Comparison of ENCODE assay signal across 28 cellular contexts in the genomic region with DNA sequence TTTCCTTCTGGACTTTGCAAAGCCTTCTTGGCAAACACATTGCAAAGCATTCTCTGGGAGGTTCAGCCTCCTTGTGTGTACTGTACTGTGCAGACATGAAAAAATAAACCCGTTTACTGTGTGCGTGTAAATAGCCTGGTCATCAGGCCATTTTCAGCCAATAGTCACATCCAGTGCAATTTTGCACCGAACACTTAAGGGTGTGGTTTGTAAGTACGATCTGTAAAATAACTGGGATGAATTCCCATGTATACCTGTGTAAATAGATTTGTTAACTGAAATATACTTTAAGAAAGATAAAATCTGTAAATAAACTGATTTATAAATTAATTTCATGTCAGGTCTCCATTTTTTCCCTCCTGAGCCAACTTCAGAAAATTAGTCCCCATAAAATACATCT.
"Had no signal": no experiment of that assay in that cellular context is flagged by ENCODE, and none has a peak within 500 bp of the region (broad histone marks: within the 10 kb centered on the region; RNA-seq: fewer than 3 reads in every experiment).

No MANE protein-coding gene starts in this region.

- H3K9ac ChIP-seq: neural progenitor cell, parathyroid adenoma had no signal

- H3K79me2 ChIP-seq: parathyroid adenoma had no signal

- FAIRE-seq: colon, islet of Langerhans, small intestine had no signal

- H3K4me1 ChIP-seq: neural progenitor cell, parathyroid adenoma, suprapubic skin had no signal

- H3K27ac ChIP-seq: dorsolateral prefrontal cortex, foreskin keratinocyte, neural progenitor cell, parathyroid adenoma, right lobe of liver, suprapubic skin had no signal

- DNase-seq: dorsolateral prefrontal cortex; effector CD8-positive, alpha-beta T cell; endodermal cell; heart right ventricle; hippocampal formation; kidney glomerular epithelial cell; left colon; left ventricle myocardium superior; mesenchymal stem cell; mucosa of descending colon; naive B cell; right lobe of liver; small intestine; stimulated activated CD4-positive, alpha-beta T cell treated with anti-CD3 and anti-CD28 coated beads, Interleukin-15, amount 100 ng/mL, for 24 hours; stimulated activated CD4-positive, alpha-beta T cell treated with anti-CD3 and anti-CD28 coated beads, Interleukin-2, amount 100 ng/mL, for 48 hours; stimulated activated naive B cell treated with anti-CD40 and anti-IgM and Interleukin-4, amounts not matched to agents 10 μg/mL and 1 μg/mL and 100 μg/mL, for 72 hours; transverse colon; upper lobe of right lung; uterus had no signal

- ATAC-seq: gastroesophageal sphincter; heart right ventricle; left colon; left ventricle myocardium superior; mucosa of descending colon; natural killer cell treated with Interleukin-12 subunit alpha and Interleukin-12 subunit beta and Interleukin-15 and Interleukin-18, amount 100 ng/mL, for 72 hours; right lobe of liver; stimulated activated naive B cell treated with anti-CD40 and anti-IgM and Interleukin-4, amounts not matched to agents 10 μg/mL and 1 μg/mL and 100 μg/mL, for 72 hours; upper lobe of right lung had no signal

- H3K9me3 ChIP-seq: esophagus muscularis mucosa, gastroesophageal sphincter, heart right ventricle, mucosa of descending colon, right lobe of liver, suprapubic skin, transverse colon, upper lobe of right lung, uterus had no signal

- H3K4me3 ChIP-seq: dorsolateral prefrontal cortex, esophagus muscularis mucosa, gastroesophageal sphincter, heart right ventricle, mucosa of descending colon, neural progenitor cell, right lobe of liver, suprapubic skin, transverse colon, upper lobe of right lung, uterus had no signal

- H3K27me3 ChIP-seq: dorsolateral prefrontal cortex, esophagus muscularis mucosa, foreskin keratinocyte, gastroesophageal sphincter, heart right ventricle, neural progenitor cell, right lobe of liver, suprapubic skin, transverse colon, upper lobe of right lung, uterus had no signal

- H2AFZ ChIP-seq: neural progenitor cell, parathyroid adenoma had no signal

- H3K4me2 ChIP-seq: neural progenitor cell had no signal

- H3K36me3 ChIP-seq: neural progenitor cell, uterus had no signal
